ENCODE assay signal across 10 cellular contexts in genomic region chr3:57949779-57950618, GRCh38. TPM values are rescaled to one million over a fixed set of nuclear protein-coding genes. Genes with fewer than 3 reads are reported as not detected.
A peak's percentile ranks its signal among the peaks of the same experiment; 100 is the strongest.
DNase-seq lines count a peak whose midpoint lies in the region; FAIRE-seq and TF ChIP-seq lines count a peak whose summit lies in the region.
"Had no signal": no experiment of that assay in that cellular context is flagged by ENCODE, and none has a peak within 500 bp of the region (broad histone marks: within the 10 kb centered on the region; RNA-seq: fewer than 3 reads in every experiment).

No MANE protein-coding gene starts in this region.

- H3K9me3 Mint-ChIP-seq in chondrocyte (ENCODE audit: low read depth) = no peaks in the 10 kb centered on the region
- H3K9me3 Mint-ChIP-seq in activated CD4-positive, alpha-beta T cell treated with anti-CD3 and anti-CD28 coated beads, Interleukin-2, amount 10 ng/mL, durations not matched to agents 7 days and 5 days = no peaks in the 10 kb centered on the region
- H3K9me3 Mint-ChIP-seq: IgD-negative memory B cell had no signal

- DNase-seq in AG08395 (ENCODE audit: low spot score) = peak; percentile 50
- DNase-seq in M059J (ENCODE audit: low read depth) = peak; percentile 74
- peak; percentile 50 for DNase-seq in chondrocyte (ENCODE audit: low spot score)
- DNase-seq in mesenteric fat pad (ENCODE audit: low spot score) = peak; percentile 75
- no peak for DNase-seq in amygdala (lab: John Stamatoyannopoulos, UW)
- no peak for DNase-seq in activated CD4-positive, alpha-beta T cell treated with anti-CD3 and anti-CD28 coated beads, Interleukin-2, amount 10 ng/mL, durations not matched to agents 7 days and 5 days
- DNase-seq in small intestine = no peak
- no peak for DNase-seq in NCI-H1105 treated with DMSO at 0.1 percent for 48 hours (lab: John Stamatoyannopoulos, UW)
- DNase-seq: SW 1271 had no signal

- no peaks in the 10 kb centered on the region for H3K9me3 ChIP-seq in small intestine (ENCODE audit: control insufficient read depth, low read depth)

- 76 to 83% (median 81%) methylated on average over 7 of the region's 7 CpGs for WGBS in small intestine, 3 donors

- peaks cover 56% of the 10 kb centered on the region for H3K4me1 Mint-ChIP-seq in chondrocyte (ENCODE audit: low read depth)
- no peaks in the 10 kb centered on the region for H3K4me1 Mint-ChIP-seq in activated CD4-positive, alpha-beta T cell treated with anti-CD3 and anti-CD28 coated beads, Interleukin-2, amount 10 ng/mL, durations not matched to agents 7 days and 5 days
- H3K4me1 Mint-ChIP-seq: IgD-negative memory B cell had no signal

- peak; percentile 48 for TF ChIP-seq CTCF in chondrocyte (IDR thresholded peaks at IDR 0.05)

- no peaks in the 10 kb centered on the region for H3K36me3 Mint-ChIP-seq in chondrocyte (ENCODE audit: low read depth)
- H3K36me3 Mint-ChIP-seq in activated CD4-positive, alpha-beta T cell treated with anti-CD3 and anti-CD28 coated beads, Interleukin-2, amount 10 ng/mL, durations not matched to agents 7 days and 5 days (ENCODE audit: low read depth) = no peaks in the 10 kb centered on the region
- H3K36me3 Mint-ChIP-seq: IgD-negative memory B cell had no signal

- H3K4me3 ChIP-seq in small intestine (ENCODE audit: low read depth in 1 of 2, low read length in 2 of 2) = no peak overlapping the region

- peak overlapping the region; percentile 79 for H3K27ac Mint-ChIP-seq in chondrocyte (ENCODE audit: unreplicated experiment)
- no peak overlapping the region for H3K27ac Mint-ChIP-seq in activated CD4-positive, alpha-beta T cell treated with anti-CD3 and anti-CD28 coated beads, Interleukin-2, amount 10 ng/mL, durations not matched to agents 7 days and 5 days

- POLR2A ChIA-PET in activated CD4-positive, alpha-beta T cell treated with anti-CD3 and anti-CD28 coated beads, Interleukin-2, amount 10 ng/mL, durations not matched to agents 7 days and 5 days (lab: Charles Lee) = no interaction called here

- peak overlapping the region in 1 of 2 donors; percentile 26 for H3K27ac ChIP-seq in small intestine (ENCODE audit: low read depth in 1 of 2, low read length in 1 of 2)

- no peaks in the 10 kb centered on the region for H3K27me3 ChIP-seq in small intestine (ENCODE audit: control insufficient read depth in 2 of 2, insufficient read depth in 2 of 2, low read length in 2 of 2)

- CTCF ChIA-PET in activated CD4-positive, alpha-beta T cell treated with anti-CD3 and anti-CD28 coated beads, Interleukin-2, amount 10 ng/mL, durations not matched to agents 7 days and 5 days (lab: Charles Lee) = interaction anchor here (0.6 to 1.7 kb wide), 3 partner anchors 11 to 252 kb away, joined by 3 to 6 read pairs (median 4); no protein-coding TSS in a partner anchor

- no peak overlapping the region for H3K4me3 Mint-ChIP-seq in chondrocyte (ENCODE audit: unreplicated experiment)
- H3K4me3 Mint-ChIP-seq in activated CD4-positive, alpha-beta T cell treated with anti-CD3 and anti-CD28 coated beads, Interleukin-2, amount 10 ng/mL, durations not matched to agents 7 days and 5 days = no peak overlapping the region
- H3K4me3 Mint-ChIP-seq: IgD-negative memory B cell had no signal

- FAIRE-seq in small intestine (lab: Jason Lieb, UNC) = no peak

- no peaks in the 10 kb centered on the region for H3K36me3 ChIP-seq in small intestine (ENCODE audit: control insufficient read depth in 2 of 2, insufficient read depth in 2 of 2, low read length in 2 of 2)

- no peaks in the 10 kb centered on the region for H3K4me1 ChIP-seq in small intestine (ENCODE audit: control insufficient read depth in 2 of 2, insufficient read depth in 1 of 2, low read depth in 1 of 2, low read length in 1 of 2)

- no peaks in the 10 kb centered on the region for H3K27me3 Mint-ChIP-seq in chondrocyte (ENCODE audit: low read depth)
- H3K27me3 Mint-ChIP-seq in activated CD4-positive, alpha-beta T cell treated with anti-CD3 and anti-CD28 coated beads, Interleukin-2, amount 10 ng/mL, durations not matched to agents 7 days and 5 days = no peaks in the 10 kb centered on the region

RNA-seq across cellular contexts. Expression of gene FLNB, which starts 58.2 kb away (rescaled TPM):
- total RNA-seq in M059J (2014; rRNA removed; shearing (Covaris generic)) = 65.0 and 130 TPM in 2 replicates
- 56.5 to 75.3 TPM (median 70.2 TPM) in 3 replicates for total RNA-seq in chondrocyte
- total RNA-seq in mesenteric fat pad = 96.3 TPM
- 10 to 100 TPM; 27.2 to 28.1 TPM for total RNA-seq in activated CD4-positive, alpha-beta T cell treated with anti-CD3 and anti-CD28 coated beads, Interleukin-2, amount 10 ng/mL, durations not matched to agents 7 days and 5 days
- polyA plus RNA-seq in small intestine = 100 to 1,000 TPM; 137 to 335 (median 268) TPM

Comparison
In these comparisons a context has a peak if more than half of its experiments do, and no peak if none do; other contexts are left out.
1. DNase-seq: peak in AG08395 (single experiment), M059J (single experiment), chondrocyte (single experiment) and mesenteric fat pad (single experiment); none in amygdala (0 of 56), activated CD4-positive, alpha-beta T cell treated with anti-CD3 and anti-CD28 coated beads, Interleukin-2, amount 10 ng/mL, durations not matched to agents 7 days and 5 days (single experiment), small intestine (single experiment) and NCI-H1105 treated with DMSO at 0.1 percent for 48 hours (single experiment).